Comparison of ENCODE assay signal across 24 cellular contexts in the genomic region with DNA sequence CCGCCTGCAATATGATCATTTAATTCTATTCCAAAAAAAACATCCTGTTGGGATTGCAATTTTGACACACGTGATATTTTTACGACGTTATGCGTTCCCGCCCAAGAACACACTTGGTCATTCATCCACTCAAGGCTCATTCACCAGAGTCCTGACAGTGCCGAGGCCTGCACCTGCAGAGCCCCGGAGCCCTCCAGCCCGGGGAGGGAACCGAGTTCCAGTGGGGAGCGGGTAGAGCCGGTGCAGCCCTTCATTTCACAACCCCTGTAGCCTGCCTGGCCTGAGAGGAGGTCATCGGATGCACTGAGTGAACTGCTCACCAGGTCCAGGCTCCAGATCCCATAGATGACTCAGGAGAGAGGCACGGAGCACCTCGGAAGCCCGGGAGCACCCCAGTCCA.
"Had no signal": no experiment of that assay in that cellular context is flagged by ENCODE, and none has a peak within 500 bp of the region (broad histone marks: within the 10 kb centered on the region; RNA-seq: fewer than 3 reads in every experiment).

No MANE protein-coding gene starts in this region.

- DNase-seq: activated B cell treated with CpG ODN at 0.5 μM for 24 hours; activated CD4-positive, alpha-beta memory T cell treated with anti-CD3 and anti-CD28 coated beads, Interleukin-2, amount 10 ng/mL, durations not matched to agents 7 days and 5 days; activated CD4-positive, alpha-beta T cell treated with anti-CD3 and anti-CD28 coated beads for 1 hour; activated CD4-positive, alpha-beta T cell treated with anti-CD3 and anti-CD28 coated beads, Interleukin-2, amount 10 ng/mL, durations not matched to agents 7 days and 5 days; activated gamma-delta T cell; activated naive CD4-positive, alpha-beta T cell treated with anti-CD3 and anti-CD28 coated beads for 36 hours; activated T-cell treated with anti-CD3 and anti-CD28 coated beads for 4 hours; activated T-cell treated with anti-CD3 and anti-CD28 coated beads, Interleukin-2, amount 50 U/mL, for 48 hours; amygdala; MG63; MV-4-11; NCI-H1105 treated with DMSO at 0.1 percent for 48 hours; NCI-H1436 treated with DMSO at 0.1 percent for 48 hours; NCI-H187 treated with DMSO at 0.1 percent for 48 hours; NCI-H524; NCI-H82; SIG-M5; T-helper 17 cell; T-helper 9 cell had no signal

- H3K36me3 ChIP-seq: MG63 had no signal

- H3K27ac ChIP-seq: KMS-11 had no signal

- H3K9me3 ChIP-seq: MG63 had no signal

- H3K4me3 Mint-ChIP-seq: activated B cell treated with CpG ODN at 0.5 μM for 24 hours; activated CD4-positive, alpha-beta memory T cell treated with anti-CD3 and anti-CD28 coated beads, Interleukin-2, amount 10 ng/mL, durations not matched to agents 7 days and 5 days; activated CD4-positive, alpha-beta T cell treated with anti-CD3 and anti-CD28 coated beads, Interleukin-2, amount 10 ng/mL, durations not matched to agents 7 days and 5 days; activated naive CD4-positive, alpha-beta T cell treated with anti-CD3 and anti-CD28 coated beads for 36 hours; activated naive CD8-positive, alpha-beta T cell; activated T-helper 17 cell treated with anti-CD3 and anti-CD28 coated beads, Interleukin-2, amount 50 U/mL, for 72 hours; brain; central memory CD8-positive, alpha-beta T cell; T-helper 17 cell had no signal

- ATAC-seq: activated T-helper 17 cell treated with anti-CD3 and anti-CD28 coated beads, Interleukin-2, amount 50 U/mL, for 72 hours; T-helper 17 cell had no signal

- H3K27ac Mint-ChIP-seq: activated B cell treated with CpG ODN at 0.5 μM for 24 hours; activated CD4-positive, alpha-beta memory T cell treated with anti-CD3 and anti-CD28 coated beads, Interleukin-2, amount 10 ng/mL, durations not matched to agents 7 days and 5 days; activated CD4-positive, alpha-beta T cell treated with anti-CD3 and anti-CD28 coated beads, Interleukin-2, amount 10 ng/mL, durations not matched to agents 7 days and 5 days; activated naive CD4-positive, alpha-beta T cell treated with anti-CD3 and anti-CD28 coated beads for 36 hours; activated naive CD8-positive, alpha-beta T cell; activated T-helper 17 cell treated with anti-CD3 and anti-CD28 coated beads, Interleukin-2, amount 50 U/mL, for 72 hours; T-helper 17 cell had no signal

- H3K4me3 ChIP-seq: MG63 had no signal

- H3K27me3 Mint-ChIP-seq: activated B cell treated with CpG ODN at 0.5 μM for 24 hours; activated CD4-positive, alpha-beta memory T cell treated with anti-CD3 and anti-CD28 coated beads, Interleukin-2, amount 10 ng/mL, durations not matched to agents 7 days and 5 days; activated CD4-positive, alpha-beta T cell treated with anti-CD3 and anti-CD28 coated beads, Interleukin-2, amount 10 ng/mL, durations not matched to agents 7 days and 5 days; brain; central memory CD8-positive, alpha-beta T cell had no signal

- H3K36me3 Mint-ChIP-seq: activated naive CD8-positive, alpha-beta T cell; brain had no signal

- H3K4me1 Mint-ChIP-seq: activated B cell treated with CpG ODN at 0.5 μM for 24 hours; activated CD4-positive, alpha-beta memory T cell treated with anti-CD3 and anti-CD28 coated beads, Interleukin-2, amount 10 ng/mL, durations not matched to agents 7 days and 5 days; activated CD4-positive, alpha-beta T cell treated with anti-CD3 and anti-CD28 coated beads, Interleukin-2, amount 10 ng/mL, durations not matched to agents 7 days and 5 days; activated T-helper 17 cell treated with anti-CD3 and anti-CD28 coated beads, Interleukin-2, amount 50 U/mL, for 72 hours; central memory CD8-positive, alpha-beta T cell; T-helper 17 cell had no signal

- H3K9me3 Mint-ChIP-seq: activated B cell treated with CpG ODN at 0.5 μM for 24 hours; activated CD4-positive, alpha-beta memory T cell treated with anti-CD3 and anti-CD28 coated beads, Interleukin-2, amount 10 ng/mL, durations not matched to agents 7 days and 5 days; activated CD4-positive, alpha-beta T cell treated with anti-CD3 and anti-CD28 coated beads, Interleukin-2, amount 10 ng/mL, durations not matched to agents 7 days and 5 days; activated naive CD4-positive, alpha-beta T cell treated with anti-CD3 and anti-CD28 coated beads for 36 hours; activated T-helper 17 cell treated with anti-CD3 and anti-CD28 coated beads, Interleukin-2, amount 50 U/mL, for 72 hours; central memory CD8-positive, alpha-beta T cell had no signal
